23 cellular contexts compared by ENCODE assay signal in genomic region chr4:108592674-108592986, GRCh38. TPM values are rescaled to one million over a fixed set of nuclear protein-coding genes. Genes with fewer than 3 reads are reported as not detected.
DNase-seq lines count a peak whose midpoint lies in the region; ATAC-seq, FAIRE-seq and TF ChIP-seq lines count a peak whose summit lies in the region.
"Had no signal": no experiment of that assay in that cellular context is flagged by ENCODE, and none has a peak within 500 bp of the region (broad histone marks: within the 10 kb centered on the region; RNA-seq: fewer than 3 reads in every experiment).

No MANE protein-coding gene starts in this region.

- no peak overlapping the region for H2AFZ ChIP-seq in HepG2 (ENCODE audit: low read length)

- H3K4me3 ChIP-seq in A673 (ENCODE audit: low read depth, low read length, poor library complexity, severe bottlenecking) (no peak overlapping the region), HAP-1 (no peak overlapping the region), HepG2 (replicated peaks in 1 of 3; ENCODE audit: insufficient read depth in 1 of 3, low read depth in 2 of 3, low read length in 3 of 3) (no peak overlapping the region), testis (no peak overlapping the region)
- H3K4me3 ChIP-seq: tibial artery had no signal

- WGBS in HepG2 (ENCODE audit: low lambda C conversion rate): 2% methylated on average over 2 of the region's 2 CpGs
- WGBS in testis, 2 donors: 45 to 66% methylated on average over 2 of the region's 2 CpGs

- H3K36me3 ChIP-seq in A673 (ENCODE audit: insufficient read depth, low read length, poor library complexity, severe bottlenecking) (no peaks in the 10 kb centered on the region), HAP-1 (replicated peaks) (no peaks in the 10 kb centered on the region), HepG2 (replicated peaks in 1 of 2; ENCODE audit: control insufficient read depth in 1 of 2, insufficient read depth in 2 of 2, low read length in 2 of 2) (no peaks in the 10 kb centered on the region), testis (ENCODE audit: low read depth, missing control alignments) (no peaks in the 10 kb centered on the region)
- H3K36me3 ChIP-seq: neutrophil had no signal

- H3K4me1 ChIP-seq in A673 (ENCODE audit: insufficient read depth, low read length, poor library complexity, severe bottlenecking): peaks cover 12% of the 10 kb centered on the region
- H3K4me1 ChIP-seq in HAP-1: peaks cover 12% of the 10 kb centered on the region
- H3K4me1 ChIP-seq in HepG2 (ENCODE audit: insufficient read depth, low read length): peaks cover 28% of the 10 kb centered on the region
- H3K4me1 ChIP-seq in testis: no peaks in the 10 kb centered on the region
- H3K4me1 ChIP-seq: tibial artery had no signal

- TF ChIP-seq CTCF in A673 (conservative IDR thresholded peaks at IDR 0.05; ENCODE audit: low read depth, low read length): no peak
- no peak for TF ChIP-seq CTCF in HepG2 (CRISPR knock-in tag; IDR thresholded peaks at IDR 0.05)
- TF ChIP-seq CTCF in testis (IDR thresholded peaks at IDR 0.05): no peak

- H3K27ac ChIP-seq in A673 (ENCODE audit: low read depth, low read length, poor library complexity, severe bottlenecking): no peak overlapping the region
- no peak overlapping the region for H3K27ac ChIP-seq in HepG2 (ENCODE audit: extremely low read length, insufficient read depth, low read length)
- H3K27ac ChIP-seq in testis: no peak overlapping the region
- H3K27ac ChIP-seq: foreskin keratinocyte, neutrophil, tibial artery had no signal

- no peak overlapping the region for H3K4me2 ChIP-seq in HepG2 (ENCODE audit: low read depth, low read length)

- no peak for TF ChIP-seq POLR2A in HepG2 (IDR thresholded peaks at IDR 0.05; ENCODE audit: insufficient read depth in 1 of 2, low read depth in 2 of 2, low read length in 2 of 2)
- no peak for TF ChIP-seq POLR2A in testis (IDR thresholded peaks at IDR 0.05)

- no peaks in the 10 kb centered on the region for H3K79me2 ChIP-seq in HepG2 (ENCODE audit: insufficient read depth, low read length)

- ATAC-seq in HepG2: peak; percentile 74
- ATAC-seq in GM21619 (IDR thresholded peaks at IDR 0.05; ENCODE audit: unreplicated experiment): no peak
- ATAC-seq: activated CD8-positive, alpha-beta T cell treated with anti-CD3 and anti-CD28 coated beads, Interleukin-2, amount 10 ng/mL, durations not matched to agents 7 days and 5 days; CD8-positive, alpha-beta T cell; stimulated activated naive B cell treated with anti-CD40 and anti-IgM and Interleukin-4, amounts not matched to agents 10 μg/mL and 1 μg/mL and 100 μg/mL, for 72 hours; T-helper 17 cell had no signal

- DNase-seq in A673 (ENCODE audit: low spot score) (no peak), HAP-1 (ENCODE audit: low spot score in 2 of 2) (peak; percentile 10 to 24), NCI-H748 treated with DMSO at 0.1 percent for 48 hours (lab: John Stamatoyannopoulos, UW) (peak; percentile 53), HepG2 (ENCODE audit: low spot score) (peak; percentile 72), NOMO-1 treated with DMSO at 0.1 percent for 48 hours (lab: John Stamatoyannopoulos, UW; ENCODE audit: unreplicated experiment) (no peak), testis (no peak), mucosa of gallbladder (ENCODE audit: low spot score) (no peak)
- DNase-seq: activated CD4-positive, CD25-positive, alpha-beta regulatory T cell; activated CD8-positive, alpha-beta T cell treated with anti-CD3 and anti-CD28 coated beads, Interleukin-2, amount 10 ng/mL, durations not matched to agents 7 days and 5 days; activated naive CD4-positive, alpha-beta T cell treated with anti-CD3 and anti-CD28 coated beads, Interleukin-2, amount 50 U/mL, for 16 hours; activated T-cell treated with anti-CD3 and anti-CD28 coated beads, Interleukin-2, amount 50 U/mL, for 48 hours; CD8-positive, alpha-beta T cell; cortex of kidney; KBM-7; NCI-H1048; SIG-M5; stimulated activated CD4-positive, alpha-beta T cell treated with anti-CD3 and anti-CD28 coated beads, Interleukin-15, amount 100 ng/mL, for 24 hours; stimulated activated naive B cell treated with anti-CD40 and anti-IgM and Interleukin-4, amounts not matched to agents 10 μg/mL and 1 μg/mL and 100 μg/mL, for 72 hours; T-helper 17 cell; tibial artery had no signal

- CTCF ChIA-PET in A673 (lab: Charles Lee) (no interaction called here), HepG2 (lab: Yijun Ruan, JAX; ENCODE audit: low intra/inter-chr PET ratio, low total read pairs) (no interaction called here)

- TF ChIP-seq EP300 in HepG2 (IDR thresholded peaks at IDR 0.05; ENCODE audit: low read depth in 2 of 2, low read length in 2 of 2): 0 out of 4 replicates have a peak, but pooled peaks of 1 of the 2 experiments have one; percentile 5
- no peak for TF ChIP-seq EP300 in HepG2 (CRISPR knock-in tag; IDR thresholded peaks at IDR 0.05; ENCODE audit: borderline replicate concordance)

- no peak for FAIRE-seq in HepG2 (lab: Jason Lieb, UNC)

- no peaks in the 10 kb centered on the region for H4K20me1 ChIP-seq in HepG2 (ENCODE audit: insufficient read depth, low read length)

- in situ Hi-C loops in HAP-1 (cut with MboI; ENCODE audit: low sequenced_read_pairs): no loop called here
- in situ Hi-C loops in HepG2 (cut with HindIII; ENCODE audit: extremely low pct_ligation_motif_present, low pct_unique_long_range_greater_than_20kb): no loop called here

- H3K9ac ChIP-seq in HepG2 (ENCODE audit: insufficient read depth, low read depth, low read length): no peak overlapping the region

- POLR2A ChIA-PET in A673 (lab: Charles Lee; ENCODE audit: low non-redundant PET) (interaction anchor here (0.6 to 0.7 kb wide), 2 partner anchors 39 to 540 kb away, joined by 8 to 14 read pairs; no protein-coding TSS in a partner anchor), HepG2 (lab: Yijun Ruan, JAX) (interaction anchor here (1.2 kb wide), 1 partner anchor 27 kb away, joined by 6 read pairs; the partner anchor contains the start of gene RPL34)

- intact Hi-C loops in A673 (cut with micrococcal nuclease; ENCODE audit: unreplicated experiment) (no loop called here), HepG2 (cut with micrococcal nuclease; ENCODE audit: unreplicated experiment) (no loop called here), testis (cut with DNase I; ENCODE audit: low total_unique reads) (no loop called here)

- TF ChIP-seq RAD21 in HepG2 (CRISPR knock-in tag; IDR thresholded peaks at IDR 0.05): no peak

- BruUV-seq in A673 (replicated peaks; lab: Mats Ljungman, UMichigan): TSS peak; percentile 71
- no TSS peak for BruUV-seq in HepG2 (replicated peaks; lab: Mats Ljungman, UMichigan)

- H3K9me3 ChIP-seq in A673 (ENCODE audit: low read depth, low read length, poor library complexity, severe bottlenecking): no peaks in the 10 kb centered on the region
- no peaks in the 10 kb centered on the region for H3K9me3 ChIP-seq in HAP-1
- H3K9me3 ChIP-seq in HepG2 (ENCODE audit: low read length): no peaks in the 10 kb centered on the region
- no peaks in the 10 kb centered on the region for H3K9me3 ChIP-seq in testis
- H3K9me3 ChIP-seq: neutrophil, tibial artery had no signal

- no peaks in the 10 kb centered on the region for H3K27me3 ChIP-seq in A673 (replicated peaks; ENCODE audit: insufficient read depth, low read depth, low read length, poor library complexity)
- H3K27me3 ChIP-seq in HAP-1 (ENCODE audit: low read depth): no peaks in the 10 kb centered on the region
- H3K27me3 ChIP-seq in HepG2 (ENCODE audit: control insufficient read depth in 1 of 2, insufficient read depth in 2 of 2, low read length in 2 of 2): no peaks in the 10 kb centered on the region; a peak in 1 of 5 replicates
- no peaks in the 10 kb centered on the region for H3K27me3 ChIP-seq in testis
- H3K27me3 ChIP-seq: foreskin keratinocyte, neutrophil, tibial artery had no signal

RNA-seq across cellular contexts. Expression of gene RPL34, which starts 27.7 kb away (rescaled TPM):
- total RNA-seq in A673 (2021) (855 and 932 TPM in 2 replicates), HepG2 (2016; rRNA removed; fragmentation: Illumina TruSeq; extraction: Trizol) (2,235 and 2,856 TPM in 2 replicates), testis (100 to 1,000 TPM; 237 to 435 TPM), mucosa of gallbladder (836 TPM)
- 2,630 and 3,095 TPM in 2 replicates for total RNA-seq in HepG2 (2016; cell fraction: cytosol; rRNA removed; fragmentation: Illumina TruSeq; extraction: Trizol; ENCODE audit: low read depth)
- total RNA-seq in HepG2 (2016; cell fraction: insoluble cytoplasmic fraction; rRNA removed; fragmentation: Illumina TruSeq; extraction: Trizol): 2,179 and 2,938 TPM in 2 replicates
- 4,880 and 5,080 TPM in 2 replicates for total RNA-seq in HepG2 (2016; cell fraction: membrane; rRNA removed; fragmentation: Illumina TruSeq; extraction: Trizol)
- 799 and 871 TPM in 2 replicates for total RNA-seq in HepG2 (2016; cell fraction: nucleus; rRNA removed; fragmentation: Illumina TruSeq; extraction: Trizol)
- polyA plus RNA-seq in HepG2 (2011; rRNA removed) (3,557 and 3,985 TPM in 2 replicates), testis (ENCODE audit: insufficient read depth, low read depth, low replicate concordance) (950 TPM)
- polyA plus RNA-seq in HepG2 (2011; cell fraction: cytosol; rRNA removed): 2,841 and 4,585 TPM in 2 replicates
- 448 and 610 TPM in 2 replicates for polyA plus RNA-seq in HepG2 (2011; cell fraction: nucleus; rRNA removed)
- 3,204 and 4,054 TPM in 2 replicates for polyA plus RNA-seq in HepG2 (2012)
- 3,081 and 3,281 TPM in 2 replicates for polyA plus RNA-seq in HepG2 (2016; cell fraction: cytosol; fragmentation: Illumina TruSeq; extraction: Trizol; ENCODE audit: low read depth)
- polyA plus RNA-seq in HepG2 (2016; cell fraction: insoluble cytoplasmic fraction; fragmentation: Illumina TruSeq; extraction: Trizol; ENCODE audit: low read depth): 2,133 and 2,342 TPM in 2 replicates
- 3,729 and 3,848 TPM in 2 replicates for polyA plus RNA-seq in HepG2 (2016; cell fraction: membrane; fragmentation: Illumina TruSeq; extraction: Trizol; ENCODE audit: low read depth)
- 1,116 and 1,136 TPM in 2 replicates for polyA plus RNA-seq in HepG2 (2016; cell fraction: nucleus; fragmentation: Illumina TruSeq; extraction: Trizol; ENCODE audit: insufficient read depth, low read depth)
- 277 and 300 TPM in 2 replicates for polyA minus RNA-seq in HepG2 (2011; rRNA and poly(A)+ RNA removed; ENCODE audit: low replicate concordance)
- 147 and 160 TPM in 2 replicates for polyA minus RNA-seq in HepG2 (2011; cell fraction: cytosol; rRNA and poly(A)+ RNA removed)
- polyA minus RNA-seq in HepG2 (2011; cell fraction: nucleus; rRNA and poly(A)+ RNA removed): 177 and 232 TPM in 2 replicates

RNA-seq across cellular contexts. Expression of gene OSTC, which starts 57.8 kb away (rescaled TPM):
- total RNA-seq in A673 (2021) (130 and 137 TPM in 2 replicates), HepG2 (2016; rRNA removed; fragmentation: Illumina TruSeq; extraction: Trizol) (333 and 380 TPM in 2 replicates), testis (10 to 100 TPM; 48.9 to 54.5 TPM), mucosa of gallbladder (73.7 TPM)
- total RNA-seq in HepG2 (2016; cell fraction: cytosol; rRNA removed; fragmentation: Illumina TruSeq; extraction: Trizol; ENCODE audit: low read depth): 121 and 143 TPM in 2 replicates
- total RNA-seq in HepG2 (2016; cell fraction: insoluble cytoplasmic fraction; rRNA removed; fragmentation: Illumina TruSeq; extraction: Trizol): 343 and 392 TPM in 2 replicates
- total RNA-seq in HepG2 (2016; cell fraction: membrane; rRNA removed; fragmentation: Illumina TruSeq; extraction: Trizol): 256 and 315 TPM in 2 replicates
- total RNA-seq in HepG2 (2016; cell fraction: nucleus; rRNA removed; fragmentation: Illumina TruSeq; extraction: Trizol): 254 and 288 TPM in 2 replicates
- polyA plus RNA-seq in HepG2 (2011; rRNA removed) (154 and 208 TPM in 2 replicates), testis (ENCODE audit: insufficient read depth, low read depth, low replicate concordance) (78.1 TPM)
- polyA plus RNA-seq in HepG2 (2011; cell fraction: cytosol; rRNA removed): 163 and 212 TPM in 2 replicates
- 33.1 and 47.3 TPM in 2 replicates for polyA plus RNA-seq in HepG2 (2011; cell fraction: nucleus; rRNA removed)
- 199 and 259 TPM in 2 replicates for polyA plus RNA-seq in HepG2 (2012)
- polyA plus RNA-seq in HepG2 (2016; cell fraction: cytosol; fragmentation: Illumina TruSeq; extraction: Trizol; ENCODE audit: low read depth): 142 and 149 TPM in 2 replicates
- 315 and 338 TPM in 2 replicates for polyA plus RNA-seq in HepG2 (2016; cell fraction: insoluble cytoplasmic fraction; fragmentation: Illumina TruSeq; extraction: Trizol; ENCODE audit: low read depth)
- polyA plus RNA-seq in HepG2 (2016; cell fraction: membrane; fragmentation: Illumina TruSeq; extraction: Trizol; ENCODE audit: low read depth): 251 and 286 TPM in 2 replicates
- polyA plus RNA-seq in HepG2 (2016; cell fraction: nucleus; fragmentation: Illumina TruSeq; extraction: Trizol; ENCODE audit: insufficient read depth, low read depth): 388 and 412 TPM in 2 replicates
- polyA minus RNA-seq in HepG2 (2011; rRNA and poly(A)+ RNA removed; ENCODE audit: low replicate concordance): 41.7 and 105 TPM in 2 replicates
- 63.8 and 74.6 TPM in 2 replicates for polyA minus RNA-seq in HepG2 (2011; cell fraction: cytosol; rRNA and poly(A)+ RNA removed)
- polyA minus RNA-seq in HepG2 (2011; cell fraction: nucleus; rRNA and poly(A)+ RNA removed): 65.8 and 71.9 TPM in 2 replicates

Comparison
In these comparisons a context has a peak if more than half of its experiments do, and no peak if none do; other contexts are left out.
1. DNase-seq: peak in HAP-1 (2 of 2), NCI-H748 treated with DMSO at 0.1 percent for 48 hours (single experiment) and HepG2 (single experiment); none in A673 (single experiment), NOMO-1 treated with DMSO at 0.1 percent for 48 hours (single experiment), testis (single experiment) and mucosa of gallbladder (single experiment).